15 cellular contexts compared by ENCODE assay signal in genomic region chr19:13790354-13790753, GRCh38. TPM values are rescaled to one million over a fixed set of nuclear protein-coding genes. Genes with fewer than 3 reads are reported as not detected.
DNase-seq lines count a peak whose midpoint lies in the region; ATAC-seq and TF ChIP-seq lines count a peak whose summit lies in the region.
"Had no signal": no experiment of that assay in that cellular context is flagged by ENCODE, and none has a peak within 500 bp of the region (broad histone marks: within the 10 kb centered on the region; RNA-seq: fewer than 3 reads in every experiment).

No MANE protein-coding gene starts in this region.

- H3K27ac ChIP-seq in CD4-positive, CD25-positive, alpha-beta regulatory T cell (ENCODE audit: insufficient read depth, low read length, poor library complexity, severe bottlenecking): peak overlapping the region; percentile 53
- H3K27ac ChIP-seq in H9 (ENCODE audit: insufficient read length, low read depth, low read length): no peak overlapping the region
- H3K27ac ChIP-seq: gastroesophageal sphincter, prostate gland, uterus, WERI-Rb-1 had no signal

- no peak overlapping the region for H2BK12ac ChIP-seq in H9 (ENCODE audit: insufficient read length, low read depth, low read length)

- H3K4me2 ChIP-seq in H9 (ENCODE audit: insufficient read depth, insufficient read length, low read length): no peak overlapping the region

- no peak overlapping the region for H3K4ac ChIP-seq in H9 (ENCODE audit: low read depth, low read length)

- no peak overlapping the region for H2AFZ ChIP-seq in H9 (ENCODE audit: low read length)

- no peak overlapping the region for H2BK15ac ChIP-seq in H9 (ENCODE audit: low read depth, low read length)

- no peak overlapping the region for H3K56ac ChIP-seq in H9 (ENCODE audit: insufficient read length, low read depth, low read length)

- no peak overlapping the region for H4K91ac ChIP-seq in H9 (ENCODE audit: insufficient read length, low read depth, low read length)

- peaks cover 0 to 1% (median 0%) of the 10 kb centered on the region in 7 donors for H3K9me3 Mint-ChIP-seq in CD4-positive, CD25-positive, alpha-beta regulatory T cell
- H3K9me3 Mint-ChIP-seq in memory B cell (no peaks in the 10 kb centered on the region), H9 (no peaks in the 10 kb centered on the region)
- H3K9me3 Mint-ChIP-seq: activated T-helper 2 cell treated with anti-CD3 and anti-CD28 coated beads, Interferon-gamma antibody, Interleukin-2, Interleukin-4, amounts not matched to agents 10 μg/mL and 5 μg/mL and 100 μg/mL, durations not matched to agents 14 hours and 24 hours and 36 hours had no signal

- no peak overlapping the region for H4K8ac ChIP-seq in H9 (replicated peaks; ENCODE audit: insufficient read length, low read depth, low read length)

- no peaks in the 10 kb centered on the region for H3K9me3 ChIP-seq in CD4-positive, CD25-positive, alpha-beta regulatory T cell (ENCODE audit: control insufficient read depth in 2 of 2, low read length in 2 of 2)
- no peaks in the 10 kb centered on the region for H3K9me3 ChIP-seq in H9 (ENCODE audit: control insufficient read depth, low read depth, low read length)
- H3K9me3 ChIP-seq: gastroesophageal sphincter, prostate gland, uterus had no signal

- H3K9ac ChIP-seq in H9 (ENCODE audit: extremely low read depth, insufficient read length, low read length): no peak overlapping the region

- no peak overlapping the region for H2BK20ac ChIP-seq in H9 (ENCODE audit: low read depth, low read length, poor library complexity, severe bottlenecking)

- no peaks in the 10 kb centered on the region for H3K27me3 Mint-ChIP-seq in CD4-positive, CD25-positive, alpha-beta regulatory T cell
- H3K27me3 Mint-ChIP-seq in memory B cell: no peaks in the 10 kb centered on the region
- no peaks in the 10 kb centered on the region for H3K27me3 Mint-ChIP-seq in H9 (ENCODE audit: low read depth)

- H4K20me1 ChIP-seq in H9 (ENCODE audit: control insufficient read depth, insufficient read depth, insufficient read length): no peaks in the 10 kb centered on the region

- H3K4me3 Mint-ChIP-seq in CD4-positive, CD25-positive, alpha-beta regulatory T cell: peak overlapping the region; percentile 30 to 91 (median 66)
- H3K4me3 Mint-ChIP-seq in memory B cell (peak overlapping the region; percentile 44), H9 (no peak overlapping the region)

- in situ Hi-C loops in KBM-7 (cut with MboI; ENCODE audit: low pct_unique_long_range_greater_than_20kb, low sequenced_read_pairs): no loop called here

- no CpG with 5 or more reads among the region's 8 CpGs for WGBS in H9 (ENCODE audit: extremely low coverage, insufficient read length, low lambda C conversion rate)

- H3K4me3 ChIP-seq in CD4-positive, CD25-positive, alpha-beta regulatory T cell (ENCODE audit: low read depth, low read length): no peak overlapping the region
- H3K4me3 ChIP-seq: gastroesophageal sphincter, prostate gland, uterus had no signal

- no peaks in the 10 kb centered on the region for H3K27me3 ChIP-seq in CD4-positive, CD25-positive, alpha-beta regulatory T cell (ENCODE audit: control insufficient read depth, insufficient read depth, low read length)
- H3K27me3 ChIP-seq in H9 (ENCODE audit: insufficient read depth, low read length): no peaks in the 10 kb centered on the region
- H3K27me3 ChIP-seq: gastroesophageal sphincter, uterus had no signal

- H3K27ac Mint-ChIP-seq in CD4-positive, CD25-positive, alpha-beta regulatory T cell: peak overlapping the region in 1 of 3 donors; percentile 95
- H3K27ac Mint-ChIP-seq in memory B cell (peak overlapping the region; percentile 88), H9 (0 out of 7 replicates have a peak overlapping the region, but pooled peaks of 1 of the 3 experiments have one; percentile 31)
- H3K27ac Mint-ChIP-seq: activated T-helper 2 cell treated with anti-CD3 and anti-CD28 coated beads, Interferon-gamma antibody, Interleukin-2, Interleukin-4, amounts not matched to agents 10 μg/mL and 5 μg/mL and 100 μg/mL, durations not matched to agents 14 hours and 24 hours and 36 hours had no signal

- no peaks in the 10 kb centered on the region for H3K23me2 ChIP-seq in H9 (ENCODE audit: insufficient read length, low read depth, low read length, poor library complexity, severe bottlenecking)

- TF ChIP-seq CTCF in H9 (conservative IDR thresholded peaks at IDR 0.05): no peak

- no peak overlapping the region for H4K5ac ChIP-seq in H9 (ENCODE audit: insufficient read length, low read depth, low read length)

- H2AK5ac ChIP-seq in H9 (ENCODE audit: insufficient read length, low read length): no peak overlapping the region

- DNase-seq in CD4-positive, CD25-positive, alpha-beta regulatory T cell: peak in 1 of 3 donors; percentile 32
- DNase-seq in KBM-7: peak; percentile 85
- peak; percentile 79 for DNase-seq in UCSD-AML1 (lab: John Stamatoyannopoulos, UW; ENCODE audit: unreplicated experiment)
- DNase-seq in memory B cell (ENCODE audit: low spot score in 2 of 2): no peak
- DNase-seq in H9: no peak
- DNase-seq in NCI-H446 treated with DMSO at 0.1 percent for 48 hours (lab: John Stamatoyannopoulos, UW): no peak
- DNase-seq in HT-29 (ENCODE audit: low spot score): no peak
- DNase-seq: left ventricle myocardium superior, NCI-H1417, uterus, WERI-Rb-1 had no signal

- peaks cover 8 to 51% (median 23%) of the 10 kb centered on the region in 4 donors for H3K4me1 Mint-ChIP-seq in CD4-positive, CD25-positive, alpha-beta regulatory T cell
- peaks cover 22% of the 10 kb centered on the region for H3K4me1 Mint-ChIP-seq in memory B cell
- peaks cover 8 to 11% of the 10 kb centered on the region in 2 experiments for H3K4me1 Mint-ChIP-seq in H9

- H2BK120ac ChIP-seq in H9 (ENCODE audit: low read depth, low read length, poor library complexity, severe bottlenecking): no peak overlapping the region

- no peaks in the 10 kb centered on the region for H3K36me3 Mint-ChIP-seq in CD4-positive, CD25-positive, alpha-beta regulatory T cell
- H3K36me3 Mint-ChIP-seq in memory B cell (no peaks in the 10 kb centered on the region), H9 (ENCODE audit: insufficient read depth in 1 of 3, low read depth in 3 of 3) (no peaks in the 10 kb centered on the region)

- no peaks in the 10 kb centered on the region for H3K79me2 ChIP-seq in H9 (ENCODE audit: insufficient read depth, low read length)

- no peak for ATAC-seq in CD4-positive, CD25-positive, alpha-beta regulatory T cell (ENCODE audit: low read depth in 2 of 2)
- ATAC-seq in memory B cell (ENCODE audit: low read depth) (peak; percentile 11), GM21390 (IDR thresholded peaks at IDR 0.05; ENCODE audit: unreplicated experiment) (no peak)
- ATAC-seq: gastroesophageal sphincter, left ventricle myocardium superior had no signal

- H3T11ph ChIP-seq in H9 (ENCODE audit: low read length): no peak overlapping the region

- no peak overlapping the region for H2BK5ac ChIP-seq in H9 (ENCODE audit: insufficient read length, low read length)

- no peak overlapping the region for H3K14ac ChIP-seq in H9 (ENCODE audit: insufficient read depth, low read length)

- H3K23ac ChIP-seq in H9 (ENCODE audit: insufficient read length, low read depth, low read length): no peak overlapping the region

- H3K36me3 ChIP-seq in CD4-positive, CD25-positive, alpha-beta regulatory T cell (ENCODE audit: control insufficient read depth, insufficient read depth, low read length): no peaks in the 10 kb centered on the region
- H3K36me3 ChIP-seq: gastroesophageal sphincter, prostate gland, uterus, WERI-Rb-1 had no signal

- H3K4me1 ChIP-seq in CD4-positive, CD25-positive, alpha-beta regulatory T cell (ENCODE audit: control insufficient read depth, insufficient read depth, low read length, poor library complexity, severe bottlenecking): peaks cover 48% of the 10 kb centered on the region
- H3K4me1 ChIP-seq in H9 (ENCODE audit: insufficient read depth, low read length): no peaks in the 10 kb centered on the region
- H3K4me1 ChIP-seq: prostate gland had no signal

- no peak overlapping the region for H3K18ac ChIP-seq in H9 (ENCODE audit: insufficient read length, low read depth, low read length)

- no peaks in the 10 kb centered on the region for H3K79me1 ChIP-seq in H9 (ENCODE audit: insufficient read depth, low read depth, low read length, poor library complexity, severe bottlenecking)

RNA-seq across cellular contexts. Expression of gene ZSWIM4, which starts 4.9 kb away (rescaled TPM):
- total RNA-seq in CD4-positive, CD25-positive, alpha-beta regulatory T cell: 4.5 TPM
- polyA plus RNA-seq in CD4-positive, CD25-positive, alpha-beta regulatory T cell: under 1 TPM; 0.46 to 0.82 (median 0.54) TPM
- total RNA-seq in H9 (2021): 50.7 and 53.1 TPM in 2 replicates
- 4.3 and 4.4 TPM in 2 replicates for total RNA-seq in HT-29 (2014; rRNA removed; shearing (Covaris generic))

RNA-seq across cellular contexts. Expression of gene C19orf53, which starts 16.1 kb away (rescaled TPM):
- total RNA-seq in CD4-positive, CD25-positive, alpha-beta regulatory T cell: 61.2 TPM
- polyA plus RNA-seq in CD4-positive, CD25-positive, alpha-beta regulatory T cell: 100 to 1,000 TPM; 205 to 244 (median 237) TPM
- total RNA-seq in H9 (2021): 127 and 129 TPM in 2 replicates
- total RNA-seq in HT-29 (2014; rRNA removed; shearing (Covaris generic)): 115 and 182 TPM in 2 replicates

RNA-seq across cellular contexts. Expression of gene MRI1, which starts 26.0 kb away (rescaled TPM):
- 38.2 TPM for total RNA-seq in CD4-positive, CD25-positive, alpha-beta regulatory T cell
- 1 to 10 TPM; 6.6 to 9.3 (median 8.5) TPM for polyA plus RNA-seq in CD4-positive, CD25-positive, alpha-beta regulatory T cell
- total RNA-seq in H9 (2021): 17.2 and 19.5 TPM in 2 replicates
- 21.9 and 22.2 TPM in 2 replicates for total RNA-seq in HT-29 (2014; rRNA removed; shearing (Covaris generic))

Comparison
In these comparisons a context has a peak if more than half of its experiments do, and no peak if none do; other contexts are left out.
1. DNase-seq: peak in KBM-7 (single experiment) and UCSD-AML1 (single experiment); none in memory B cell (0 of 2), H9 (single experiment), NCI-H446 treated with DMSO at 0.1 percent for 48 hours (single experiment) and HT-29 (single experiment).
2. H3K4me3 Mint-ChIP-seq: peak in CD4-positive, CD25-positive, alpha-beta regulatory T cell (4 of 4) and memory B cell (single experiment); none in H9 (0 of 2).